Comparison of ENCODE assay signal across 9 cellular contexts in the genomic region with DNA sequence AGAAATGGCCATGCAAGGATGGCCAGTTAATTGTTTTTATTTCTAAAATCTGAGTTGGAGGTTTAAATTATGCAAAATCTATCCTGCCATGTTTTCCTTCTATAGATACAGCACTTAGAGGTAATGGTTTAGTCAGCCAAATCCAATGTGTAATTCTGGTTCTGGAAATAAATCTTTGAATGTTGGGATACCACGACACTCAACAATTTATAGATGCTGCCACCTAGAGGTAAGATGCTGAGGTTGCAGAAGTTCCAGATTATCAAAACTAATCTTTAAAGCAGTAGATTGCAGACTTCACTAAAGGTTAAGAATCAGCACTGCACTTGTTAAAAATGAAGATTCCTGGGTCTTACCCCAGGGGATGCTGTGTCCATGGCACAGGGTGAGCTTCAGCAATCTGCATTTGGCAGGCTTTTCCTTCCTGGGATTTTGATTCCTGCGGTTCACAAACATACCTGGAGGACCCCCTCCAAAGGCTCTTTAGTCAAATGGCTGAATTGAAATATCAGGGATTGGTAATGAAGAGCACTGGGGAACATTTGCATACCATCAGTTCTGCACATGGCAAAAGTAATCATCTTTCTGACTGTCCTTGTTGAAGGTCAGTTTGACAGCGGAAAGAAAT. TPM values are rescaled to one million over a fixed set of nuclear protein-coding genes. Genes with fewer than 3 reads are reported as not detected.
DNase-seq lines count a peak whose midpoint lies in the region; ATAC-seq and TF ChIP-seq lines count a peak whose summit lies in the region.
"Had no signal": no experiment of that assay in that cellular context is flagged by ENCODE, and none has a peak within 500 bp of the region (broad histone marks: within the 10 kb centered on the region; RNA-seq: fewer than 3 reads in every experiment).

No MANE protein-coding gene starts in this region.

- no peaks in the 10 kb centered on the region for H3K36me3 ChIP-seq in DND-41 (ENCODE audit: insufficient read depth, low read length)
- H3K36me3 ChIP-seq: SJSA1 had no signal

- ATAC-seq in DND-41 (ENCODE audit: insufficient read depth, low read depth) (no peak), GM18861 (IDR thresholded peaks at IDR 0.05; ENCODE audit: unreplicated experiment) (no peak)

- no peak overlapping the region for H3K4me2 ChIP-seq in DND-41 (ENCODE audit: insufficient read depth, low read length)

- no peak overlapping the region for H3K27ac Mint-ChIP-seq in type B pancreatic cell
- H3K27ac Mint-ChIP-seq: memory B cell had no signal

- H3K4me1 ChIP-seq in DND-41 (ENCODE audit: insufficient read depth, low read length), result no peaks in the 10 kb centered on the region
- H3K4me1 ChIP-seq: SJSA1 had no signal

- CTCF ChIA-PET in HEK293T (lab: Yijun Ruan, JAX) (interaction anchor here (1.0 kb wide), 1 partner anchor 8 kb away, joined by 3 read pairs; no protein-coding TSS in a partner anchor), RWPE1 (lab: Yijun Ruan, JAX) (interaction anchor here (0.7 to 0.9 kb wide), 2 partner anchors 68 to 281 kb away, joined by 3 read pairs; no protein-coding TSS in a partner anchor)

- POLR2A ChIA-PET in HEK293T (lab: Yijun Ruan, JAX) (no interaction called here), RWPE1 (lab: Yijun Ruan, JAX; ENCODE audit: low non-redundant PET) (no interaction called here)

- TF ChIP-seq CTCF in DND-41 (IDR thresholded peaks at IDR 0.05; ENCODE audit: borderline replicate concordance, extremely low read depth, low read length, poor library complexity, severe bottlenecking) (peak; percentile 76), RWPE1 (conservative IDR thresholded peaks at IDR 0.05; ENCODE audit: low read depth) (peak; percentile 80), type B pancreatic cell (conservative IDR thresholded peaks at IDR 0.05) (peak; percentile 83)

- no peaks in the 10 kb centered on the region for H3K9me3 Mint-ChIP-seq in type B pancreatic cell

- H3K27ac ChIP-seq in DND-41 (ENCODE audit: low read length) (no peak overlapping the region), RWPE1 (no peak overlapping the region)
- H3K27ac ChIP-seq: SJSA1 had no signal

- no peak overlapping the region for H2AFZ ChIP-seq in DND-41 (ENCODE audit: low read depth, low read length)

- no peaks in the 10 kb centered on the region for H4K20me1 ChIP-seq in DND-41 (ENCODE audit: insufficient read depth, low read length)

- no peaks in the 10 kb centered on the region for H3K79me2 ChIP-seq in DND-41 (ENCODE audit: insufficient read depth, low read length)

- DNase-seq in DND-41, result no peak
- peak; percentile 41 for DNase-seq in HEK293T (ENCODE audit: extremely low spot score)
- DNase-seq in RWPE1 (ENCODE audit: low spot score), result peak; percentile 48
- DNase-seq in glomerular endothelial cell (ENCODE audit: extremely low read depth, low read depth, low spot score), result peak; percentile 20
- DNase-seq in type B pancreatic cell (ENCODE audit: extremely low spot score, unreplicated experiment), result no peak
- DNase-seq in NCI-H1048 (lab: John Stamatoyannopoulos, UW), result no peak

- H3K4me3 ChIP-seq in DND-41 (ENCODE audit: low read depth in 1 of 2, low read length in 2 of 2), result no peak overlapping the region
- H3K4me3 ChIP-seq: SJSA1 had no signal

- no peak overlapping the region for H3K4me3 Mint-ChIP-seq in type B pancreatic cell
- H3K4me3 Mint-ChIP-seq: memory B cell had no signal

- H3K36me3 Mint-ChIP-seq in type B pancreatic cell, result no peaks in the 10 kb centered on the region
- H3K36me3 Mint-ChIP-seq: memory B cell had no signal

- H3K27me3 ChIP-seq in DND-41 (ENCODE audit: insufficient read depth, low read length, poor library complexity), result no peaks in the 10 kb centered on the region
- H3K27me3 ChIP-seq: SJSA1 had no signal

- no peaks in the 10 kb centered on the region for H3K9me3 ChIP-seq in DND-41 (ENCODE audit: insufficient read depth, low read length, severe bottlenecking)
- H3K9me3 ChIP-seq: SJSA1 had no signal

- H3K9ac ChIP-seq in DND-41 (ENCODE audit: low read depth, low read length), result no peak overlapping the region

- H3K4me1 Mint-ChIP-seq in type B pancreatic cell (ENCODE audit: unreplicated experiment), result no peaks in the 10 kb centered on the region
- H3K4me1 Mint-ChIP-seq: memory B cell had no signal

- peaks cover 7% of the 10 kb centered on the region for H3K27me3 Mint-ChIP-seq in type B pancreatic cell

TF ChIP-seq in HEK293T, 16 proteins besides CTCF, POLR2A, EP300 and RAD21:
- TF ChIP-seq NFRKB (IDR thresholded peaks at IDR 0.05) (no peak), FOXK2 (IDR thresholded peaks at IDR 0.05) (no peak), SUZ12 (IDR thresholded peaks at IDR 0.05) (no peak), SP1 (IDR thresholded peaks at IDR 0.05) (no peak), ELF4 (IDR thresholded peaks at IDR 0.05) (no peak), FOXA1 (IDR thresholded peaks at IDR 0.05) (no peak), ZNF384 (IDR thresholded peaks at IDR 0.05) (no peak), HDGF (IDR thresholded peaks at IDR 0.05; ENCODE audit: borderline replicate concordance) (no peak), BHLHE40 (IDR thresholded peaks at IDR 0.05; ENCODE audit: borderline replicate concordance) (no peak), CTBP1 (IDR thresholded peaks at IDR 0.05; ENCODE audit: borderline replicate concordance) (no peak), TARDBP (IDR thresholded peaks at IDR 0.05) (no peak), ARNT (IDR thresholded peaks at IDR 0.05) (no peak), L3MBTL2 (conservative IDR thresholded peaks at IDR 0.05) (no peak), FOXM1 (IDR thresholded peaks at IDR 0.05; ENCODE audit: borderline replicate concordance) (no peak)
- TF ChIP-seq, protein P1, sequence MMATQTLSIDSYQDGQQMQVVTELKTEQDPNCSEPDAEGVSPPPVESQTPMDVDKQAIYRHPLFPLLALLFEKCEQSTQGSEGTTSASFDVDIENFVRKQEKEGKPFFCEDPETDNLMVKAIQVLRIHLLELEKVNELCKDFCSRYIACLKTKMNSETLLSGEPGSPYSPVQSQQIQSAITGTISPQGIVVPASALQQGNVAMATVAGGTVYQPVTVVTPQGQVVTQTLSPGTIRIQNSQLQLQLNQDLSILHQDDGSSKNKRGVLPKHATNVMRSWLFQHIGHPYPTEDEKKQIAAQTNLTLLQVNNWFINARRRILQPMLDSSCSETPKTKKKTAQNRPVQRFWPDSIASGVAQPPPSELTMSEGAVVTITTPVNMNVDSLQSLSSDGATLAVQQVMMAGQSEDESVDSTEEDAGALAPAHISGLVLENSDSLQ (IDR thresholded peaks at IDR 0.05), result no peak

RNA-seq across cellular contexts. Expression of a gene that starts 53.4 kb away (rescaled TPM):
- total RNA-seq in glomerular endothelial cell (0.05 and 1.6 TPM in 2 replicates), type B pancreatic cell (ENCODE audit: low replicate concordance) (4.8 and 7.3 TPM in 2 replicates)

Comparison
In these comparisons a context has a peak if more than half of its experiments do, and no peak if none do; other contexts are left out.
1. DNase-seq: peak in HEK293T (single experiment), RWPE1 (single experiment) and glomerular endothelial cell (single experiment); none in DND-41 (single experiment), type B pancreatic cell (single experiment) and NCI-H1048 (single experiment).
2. Peak in every context shown above with its lines, with median percentiles within 50 percentile points of each other: CTCF ChIP-seq.